ENCODE assay signal across 10 cellular contexts in genomic region chr11:46293616-46294015, GRCh38. TPM values are rescaled to one million over a fixed set of nuclear protein-coding genes. Genes with fewer than 3 reads are reported as not detected.
DNase-seq lines count a peak whose midpoint lies in the region; ATAC-seq and TF ChIP-seq lines count a peak whose summit lies in the region.
"Had no signal": no experiment of that assay in that cellular context is flagged by ENCODE, and none has a peak within 500 bp of the region (broad histone marks: within the 10 kb centered on the region; RNA-seq: fewer than 3 reads in every experiment).

No MANE protein-coding gene starts in this region.

- H3K4me1 ChIP-seq in SJSA1 (replicated peaks) (peaks cover 97% of the 10 kb centered on the region), stomach (peaks cover 68 to 97% (median 82%) of the 10 kb centered on the region in 4 donors)

- peaks cover 55% of the 10 kb centered on the region for H3K36me3 ChIP-seq in SJSA1
- peaks cover 0 to 7% (median 0%) of the 10 kb centered on the region in 4 donors for H3K36me3 ChIP-seq in stomach
- H3K36me3 ChIP-seq: prostate gland had no signal

- no peak for TF ChIP-seq EP300 in stomach (IDR thresholded peaks at IDR 0.05)

- 67 to 82% (median 74%) methylated on average over 8 of the region's 8 CpGs for WGBS in stomach, 5 donors

- H3K9me3 ChIP-seq in SJSA1 (replicated peaks) (no peaks in the 10 kb centered on the region), stomach (no peaks in the 10 kb centered on the region)
- H3K9me3 ChIP-seq: prostate gland had no signal

- no peak for TF ChIP-seq POLR2A in stomach (IDR thresholded peaks at IDR 0.05)

- H3K4me3 ChIP-seq in SJSA1 (no peak overlapping the region), fibroblast of pulmonary artery (replicated peaks; ENCODE audit: low read depth, low read length) (no peak overlapping the region), stomach (no peak overlapping the region)
- H3K4me3 ChIP-seq: prostate gland had no signal

- DNase-seq in GOT3 (lab: John Stamatoyannopoulos, UW) (peak; percentile 47), SJSA1 (ENCODE audit: low read depth in 1 of 2, low spot score in 2 of 2) (peak; percentile 84 to 85), fibroblast of pulmonary artery (ENCODE audit: low read depth) (peak; percentile 76), stomach (no peak), NCI-H1105 (lab: John Stamatoyannopoulos, UW) (no peak), NOMO-1 (lab: John Stamatoyannopoulos, UW; ENCODE audit: unreplicated experiment in 2 of 2) (no peak)
- DNase-seq: left colon had no signal

- no peak for TF ChIP-seq CTCF in fibroblast of pulmonary artery (IDR thresholded peaks at IDR 0.05; ENCODE audit: low read length, missing control alignments)
- TF ChIP-seq CTCF in stomach (IDR thresholded peaks at IDR 0.05) = no peak

- H3K27ac ChIP-seq in SJSA1 (peak overlapping the region; percentile 94), stomach (peak overlapping the region; percentile 26 to 74 (median 50))

- H3K27me3 ChIP-seq in SJSA1 (replicated peaks) (no peaks in the 10 kb centered on the region), stomach (peaks cover 0 to 22% (median 0%) of the 10 kb centered on the region in 3 donors)

- intact Hi-C loops in stomach (cut with DNase I; ENCODE audit: low total_unique reads) = no loop called here

- ATAC-seq in GM21528 (IDR thresholded peaks at IDR 0.05; ENCODE audit: low FRiP score, unreplicated experiment) (no peak), HG03175 (IDR thresholded peaks at IDR 0.05; ENCODE audit: unreplicated experiment) (no peak)
- ATAC-seq: left colon had no signal

RNA-seq across cellular contexts. Expression of gene CREB3L1, which starts 16.2 kb away (rescaled TPM):
- total RNA-seq in SJSA1 (2014; rRNA removed; shearing (Covaris generic)) = 12.1 and 22.7 TPM in 2 replicates
- 100 to 1,000 TPM in 1 of 5 donors, 10 to 100 TPM in 4; 21.0 to 125 (median 54.2) TPM for total RNA-seq in stomach
- 10 to 100 TPM; 39.4 to 59.3 (median 40.8) TPM for polyA plus RNA-seq in stomach

RNA-seq across cellular contexts. Expression of gene DGKZ, which starts 53.6 kb away (rescaled TPM):
- 43.7 and 47.6 TPM in 2 replicates for total RNA-seq in SJSA1 (2014; rRNA removed; shearing (Covaris generic))
- 100 to 1,000 TPM in 3 of 5 donors, 10 to 100 TPM in 2; 24.0 to 405 (median 102) TPM for total RNA-seq in stomach
- 10 to 100 TPM; 26.9 to 47.5 (median 35.0) TPM for polyA plus RNA-seq in stomach

Comparison
In these comparisons a context has a peak if more than half of its experiments do, and no peak if none do; other contexts are left out.
1. DNase-seq: peak in GOT3 (single experiment), SJSA1 (2 of 2) and fibroblast of pulmonary artery (single experiment); none in stomach (single experiment), NCI-H1105 (single experiment) and NOMO-1 (0 of 2).